ENCODE assay signal across 8 cellular contexts in the genomic region with DNA sequence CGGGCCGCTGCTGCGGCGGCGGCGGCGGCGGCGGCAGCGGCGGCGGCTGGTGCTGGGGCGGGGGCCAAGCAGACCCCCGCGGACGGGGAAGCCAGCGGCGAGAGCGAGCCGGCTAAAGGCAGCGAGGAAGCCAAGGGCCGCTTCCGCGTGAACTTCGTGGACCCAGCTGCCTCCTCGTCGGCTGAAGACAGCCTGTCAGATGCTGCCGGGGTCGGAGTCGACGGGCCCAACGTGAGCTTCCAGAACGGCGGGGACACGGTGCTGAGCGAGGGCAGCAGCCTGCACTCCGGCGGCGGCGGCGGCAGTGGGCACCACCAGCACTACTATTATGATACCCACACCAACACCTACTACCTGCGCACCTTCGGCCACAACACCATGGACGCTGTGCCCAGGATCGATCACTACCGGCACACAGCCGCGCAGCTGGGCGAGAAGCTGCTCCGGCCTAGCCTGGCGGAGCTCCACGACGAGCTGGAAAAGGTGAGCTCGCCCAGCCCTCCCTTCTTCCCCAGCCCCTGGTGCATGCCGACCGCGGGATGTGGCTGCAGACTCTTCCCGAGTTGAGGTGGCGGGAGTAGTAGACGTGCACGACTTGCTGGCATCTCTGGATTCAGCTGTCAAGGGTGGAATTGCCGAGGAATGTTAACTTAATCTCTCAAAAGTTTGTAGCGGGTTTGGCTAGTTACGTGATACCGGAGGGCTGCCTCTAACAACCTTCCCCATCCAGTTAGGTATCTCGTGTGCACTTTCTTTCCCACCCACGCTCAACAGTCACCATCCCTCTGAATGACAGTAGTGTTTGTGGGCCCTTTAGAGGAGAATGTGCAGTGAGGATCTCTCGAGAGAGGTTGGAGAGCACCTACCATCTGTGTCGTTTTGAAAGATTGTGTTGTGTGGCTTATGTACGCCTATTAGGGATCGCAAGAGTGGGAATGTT. TPM values are rescaled to one million over a fixed set of nuclear protein-coding genes. Genes with fewer than 3 reads are reported as not detected.
A peak's percentile ranks its signal among the peaks of the same experiment; 100 is the strongest.
DNase-seq lines count a peak whose midpoint lies in the region; ATAC-seq and TF ChIP-seq lines count a peak whose summit lies in the region.

No MANE protein-coding gene starts in this region.

- TF ChIP-seq EP300 in neural cell (conservative IDR thresholded peaks at IDR 0.05; ENCODE audit: poor library complexity, severe bottlenecking) = no peak

- H3K27ac Mint-ChIP-seq in activated T-helper 17 cell treated with anti-CD3 and anti-CD28 coated beads, Interleukin-2, amount 50 U/mL, for 72 hours = peak overlapping the region; percentile 76

- no peak for TF ChIP-seq CTCF in fibroblast of the aortic adventitia (IDR thresholded peaks at IDR 0.05; ENCODE audit: insufficient read depth, low read length)
- TF ChIP-seq CTCF in neural cell (IDR thresholded peaks at IDR 0.05; ENCODE audit: poor library complexity, severe bottlenecking) = no peak

- H3K79me2 ChIP-seq in neural cell (replicated peaks; ENCODE audit: insufficient read depth, low read length) = peaks cover 39% of the 10 kb centered on the region

- peak overlapping the region; percentile 52 for H3K27ac ChIP-seq in neural cell (ENCODE audit: low read length)

- H3K4me3 ChIP-seq in fibroblast of the aortic adventitia (ENCODE audit: low read depth, low read length) (peak overlapping the region; percentile 94), neural cell (ENCODE audit: low read length) (peak overlapping the region; percentile 92)

- H3K4me3 Mint-ChIP-seq in activated T-helper 17 cell treated with anti-CD3 and anti-CD28 coated beads, Interleukin-2, amount 50 U/mL, for 72 hours = peak overlapping the region; percentile 82

- peak overlapping the region; percentile 51 for H3K4me2 ChIP-seq in neural cell (ENCODE audit: low read length)

- no peaks in the 10 kb centered on the region for H3K27me3 Mint-ChIP-seq in activated T-helper 17 cell treated with anti-CD3 and anti-CD28 coated beads, Interleukin-2, amount 50 U/mL, for 72 hours

- H3K4me1 Mint-ChIP-seq in activated T-helper 17 cell treated with anti-CD3 and anti-CD28 coated beads, Interleukin-2, amount 50 U/mL, for 72 hours = peaks cover 44% of the 10 kb centered on the region

- TF ChIP-seq RAD21 in neural cell (conservative IDR thresholded peaks at IDR 0.05) = no peak

- peak; percentile 11 for ATAC-seq in HG02943 (IDR thresholded peaks at IDR 0.05; ENCODE audit: low read depth, unreplicated experiment)
- peak; percentile 50 for ATAC-seq in activated T-helper 17 cell treated with anti-CD3 and anti-CD28 coated beads, Interleukin-2, amount 50 U/mL, for 72 hours (replicated peaks)

- peaks cover 5% of the 10 kb centered on the region for H3F3A ChIP-seq in neural cell (ENCODE audit: insufficient read depth, low read length, poor library complexity, severe bottlenecking)

- peaks cover 11% of the 10 kb centered on the region for H3K36me3 Mint-ChIP-seq in activated T-helper 17 cell treated with anti-CD3 and anti-CD28 coated beads, Interleukin-2, amount 50 U/mL, for 72 hours (ENCODE audit: low read depth)

- H3K9me3 Mint-ChIP-seq in activated T-helper 17 cell treated with anti-CD3 and anti-CD28 coated beads, Interleukin-2, amount 50 U/mL, for 72 hours = no peaks in the 10 kb centered on the region

- H4K20me1 ChIP-seq in neural cell (ENCODE audit: insufficient read depth) = no peaks in the 10 kb centered on the region

- no peaks in the 10 kb centered on the region for H3K36me3 ChIP-seq in neural cell (ENCODE audit: insufficient read depth, low read length)

- H3K27me3 ChIP-seq in neural cell (ENCODE audit: insufficient read depth, low read depth, low read length) = no peaks in the 10 kb centered on the region

- H3K9me2 ChIP-seq in neural cell (ENCODE audit: insufficient read depth, low read length) = no peaks in the 10 kb centered on the region

- H3K9ac ChIP-seq in neural cell (ENCODE audit: low read length) = peak overlapping the region; percentile 93

- H2AFZ ChIP-seq in neural cell (ENCODE audit: low read depth, low read length) = no peak overlapping the region

- DNase-seq in NCI-H1694 treated with DMSO at 0.1 percent for 48 hours (lab: John Stamatoyannopoulos, UW) = peak; percentile 17
- no peak for DNase-seq in NCI-H1694 (lab: John Stamatoyannopoulos, UW)
- DNase-seq in NOMO-1 treated with dmso at 0.1 percent for 144 hours (lab: John Stamatoyannopoulos, UW; ENCODE audit: unreplicated experiment) = peak; percentile 4
- DNase-seq in fibroblast of the aortic adventitia (ENCODE audit: low read depth) = peak; percentile 42
- DNase-seq in superior temporal gyrus (ENCODE audit: extremely low spot score) = peak; percentile 67

- no peaks in the 10 kb centered on the region for H3K9me3 ChIP-seq in neural cell (ENCODE audit: low read length)

TF ChIP-seq in neural cell, 6 proteins besides CTCF, POLR2A, EP300 and RAD21:
- TF ChIP-seq TAF1 (IDR thresholded peaks at IDR 0.05; ENCODE audit: low read depth) = no peak
- TF ChIP-seq POLR2AphosphoS5 (IDR thresholded peaks at IDR 0.05) = no peak
- TF ChIP-seq MXI1 (conservative IDR thresholded peaks at IDR 0.05; ENCODE audit: poor library complexity, severe bottlenecking) = peak; percentile 51
- TF ChIP-seq EZH2 (IDR thresholded peaks at IDR 0.05; ENCODE audit: borderline replicate concordance, insufficient read depth, low read length, poor library complexity, severe bottlenecking) = no peak
- TF ChIP-seq SMC3 (conservative IDR thresholded peaks at IDR 0.05; ENCODE audit: poor library complexity) = no peak
- TF ChIP-seq REST (IDR thresholded peaks at IDR 0.05; ENCODE audit: borderline replicate concordance) = no peak

RNA-seq across cellular contexts. Expression of gene SLC12A2, which starts 0.9 kb away (rescaled TPM):
- total RNA-seq in activated T-helper 17 cell treated with anti-CD3 and anti-CD28 coated beads, Interleukin-2, amount 50 U/mL, for 72 hours = 10 to 100 TPM in 1 of 2 donors, 1 to 10 TPM in 1; 9.7 to 30.3 TPM
- total RNA-seq in fibroblast of the aortic adventitia (ENCODE audit: low replicate concordance) = 51.9 and 53.1 TPM in 2 replicates
- 26.5 and 28.6 TPM in 2 replicates for polyA plus RNA-seq in neural cell
- 35.5 and 37.9 TPM in 2 replicates for polyA minus RNA-seq in neural cell
